Comparison of ENCODE assay signal across 12 cellular contexts in the genomic region with DNA sequence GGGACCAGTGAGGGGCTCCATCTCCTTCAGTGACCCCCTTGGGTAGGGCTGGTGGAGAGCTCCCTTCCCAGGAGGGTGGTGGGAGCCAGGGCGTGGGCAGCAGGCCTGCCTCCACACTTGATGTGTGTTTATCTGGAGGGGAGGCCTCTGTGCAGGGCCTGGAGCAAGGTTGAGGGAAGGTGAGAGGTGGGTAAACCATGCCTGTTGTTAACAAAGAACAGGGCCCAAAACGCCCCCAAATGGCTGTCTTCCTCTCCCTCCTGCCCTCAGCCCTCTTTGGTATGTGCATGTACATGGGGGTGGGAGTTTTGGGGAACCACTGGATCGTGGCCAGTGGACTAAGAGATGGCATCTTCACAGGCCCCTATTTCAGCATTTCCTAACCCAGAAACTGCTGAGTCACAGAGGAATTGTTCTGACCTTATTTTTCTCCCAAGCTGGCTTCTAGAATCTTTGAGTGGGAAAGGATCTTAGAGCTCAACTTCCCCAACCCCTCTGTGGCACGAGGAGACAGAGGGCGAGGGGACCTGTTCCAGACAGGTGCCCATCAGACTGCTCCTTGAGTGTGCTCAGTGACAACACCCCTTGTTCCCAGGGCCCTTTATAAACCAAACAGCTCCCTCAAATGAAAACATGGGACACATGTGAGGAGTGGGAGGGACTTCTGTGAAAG. TPM values are rescaled to one million over a fixed set of nuclear protein-coding genes. Genes with fewer than 3 reads are reported as not detected.
DNase-seq lines count a peak whose midpoint lies in the region; ATAC-seq, FAIRE-seq and TF ChIP-seq lines count a peak whose summit lies in the region.
"Had no signal": no experiment of that assay in that cellular context is flagged by ENCODE, and none has a peak within 500 bp of the region (broad histone marks: within the 10 kb centered on the region; RNA-seq: fewer than 3 reads in every experiment).

No MANE protein-coding gene starts in this region.

- DNase-seq in heart left ventricle = peak in 2 of 5 donors; percentile 25 to 47
- DNase-seq in Right ventricle myocardium superior = no peak
- DNase-seq in K562 (ENCODE audit: extremely low read depth in 1 of 4, low spot score in 3 of 4) = peak in 2 of 4 experiments; percentile 38 to 66
- no peak for DNase-seq in upper lobe of right lung
- no peak for DNase-seq in NCI-H345 treated with DMSO at 0.1 percent for 48 hours (lab: John Stamatoyannopoulos, UW; ENCODE audit: unreplicated experiment)
- DNase-seq in Kasumi-1 (lab: John Stamatoyannopoulos, UW) = no peak
- DNase-seq in GM10266 (ENCODE audit: extremely low spot score) = no peak
- DNase-seq: activated CD8-positive, alpha-beta T cell treated with anti-CD3 and anti-CD28 coated beads, Interleukin-2, amount 10 ng/mL, durations not matched to agents 7 days and 5 days; DMS 273 treated with DMSO at 0.1 percent for 48 hours; NCI-H774; stimulated activated naive CD4-positive, alpha-beta T cell treated with Interleukin-2 at 50 U/mL for 16 hours had no signal

- H2AFZ ChIP-seq in K562 (ENCODE audit: low read depth, low read length) = 0 out of 2 replicates have a peak overlapping the region, but pooled peaks have one; percentile 11

- H3K9me3 ChIP-seq in heart left ventricle = no peaks in the 10 kb centered on the region
- H3K9me3 ChIP-seq in K562 (replicated peaks; ENCODE audit: control insufficient read depth, insufficient read depth, low read depth, low read length) = no peaks in the 10 kb centered on the region
- H3K9me3 ChIP-seq in muscle layer of colon (ENCODE audit: low read length) = no peaks in the 10 kb centered on the region
- no peaks in the 10 kb centered on the region for H3K9me3 ChIP-seq in upper lobe of right lung

- H3K4me2 ChIP-seq in K562 (ENCODE audit: insufficient read depth, low read length) = peak overlapping the region; percentile 94

- 65 to 79% (median 69%) methylated on average over 5 of the region's 5 CpGs for WGBS in heart left ventricle, 4 donors
- 17% methylated on average over 4 of the region's 5 CpGs for WGBS in K562 (ENCODE audit: insufficient coverage, low coverage, missing lambda C conversion rate)

- H3K27ac ChIP-seq in heart left ventricle = peak overlapping the region in 11 of 12 donors; percentile 22 to 80 (median 48)
- peak overlapping the region; percentile 92 for H3K27ac ChIP-seq in K562 (ENCODE audit: extremely low read depth, low read depth, low read length)
- H3K27ac ChIP-seq in muscle layer of colon (ENCODE audit: low read depth, low read length) = peak overlapping the region; percentile 43
- H3K27ac ChIP-seq in upper lobe of right lung = peak overlapping the region; percentile 52

- no peak overlapping the region for H3K4me3 ChIP-seq in heart left ventricle
- no peak overlapping the region for H3K4me3 ChIP-seq in K562
- H3K4me3 ChIP-seq in muscle layer of colon (ENCODE audit: low read depth in 1 of 2, low read length in 2 of 2) = no peak overlapping the region
- no peak overlapping the region for H3K4me3 ChIP-seq in upper lobe of right lung

- TF ChIP-seq CTCF in heart left ventricle (IDR thresholded peaks at IDR 0.05) (no peak), K562 (IDR thresholded peaks at IDR 0.05 in 2 of 3, conservative IDR thresholded peaks at IDR 0.05 in 1 of 3; ENCODE audit: insufficient read depth in 2 of 3, low read depth in 1 of 3, low read length in 3 of 3) (no peak), upper lobe of right lung (IDR thresholded peaks at IDR 0.05) (no peak), GM10266 (IDR thresholded peaks at IDR 0.05; ENCODE audit: control insufficient read depth, insufficient read depth, low read depth, missing control alignments) (no peak)

- intact Hi-C loops in heart left ventricle (cut with DNase I) (loop anchor here in 6 of 10 donors (5.0 to 10.0 kb wide), 3 partner anchors 41 to 61 kb away; partner anchors contain the start of gene HDAC7 (in 1 of the 6)), Right ventricle myocardium superior (cut with DNase I) (loop anchor here (2.0 to 5.0 kb wide), 2 partner anchors 60 to 61 kb away; no protein-coding TSS in a partner anchor), K562 (cut with micrococcal nuclease) (no loop called here), upper lobe of right lung (cut with DNase I) (loop anchor here (5.0 kb wide), 1 partner anchor 59 kb away; no protein-coding TSS in a partner anchor)

- peak; percentile 46 for FAIRE-seq in K562 (lab: Jason Lieb, UNC)

- peaks cover 72% of the 10 kb centered on the region for H3K79me2 ChIP-seq in K562 (ENCODE audit: control insufficient read depth, insufficient read depth, low read length)

- TF ChIP-seq POLR2A in heart left ventricle (IDR thresholded peaks at IDR 0.05) (no peak), K562 (conservative IDR thresholded peaks at IDR 0.05) (no peak)

- ATAC-seq in heart left ventricle (no peak), Right ventricle myocardium superior (ENCODE audit: poor library complexity) (no peak), K562 (no peak), upper lobe of right lung (no peak)
- ATAC-seq: activated CD8-positive, alpha-beta T cell treated with anti-CD3 and anti-CD28 coated beads, Interleukin-2, amount 10 ng/mL, durations not matched to agents 7 days and 5 days had no signal

- no peak for TF ChIP-seq EP300 in K562 (IDR thresholded peaks at IDR 0.05; ENCODE audit: low read length)

- no TSS peak for BruUV-seq in K562 (replicated peaks; lab: Mats Ljungman, UMichigan)

- in situ Hi-C loops in K562 (cut with MboI) = loop anchor here (10.0 kb wide), 1 partner anchor 62 kb away; no protein-coding TSS in a partner anchor

- peaks cover 0 to 13% (median 0%) of the 10 kb centered on the region in 9 donors for H3K36me3 ChIP-seq in heart left ventricle
- H3K36me3 ChIP-seq in K562 (ENCODE audit: control insufficient read depth, insufficient read depth, low read length) = peaks cover 31% of the 10 kb centered on the region; the same call in 2 of the 3 replicates
- peaks cover 6% of the 10 kb centered on the region for H3K36me3 ChIP-seq in muscle layer of colon (ENCODE audit: insufficient read depth, low read length)
- H3K36me3 ChIP-seq in upper lobe of right lung = peaks cover 3% of the 10 kb centered on the region

- peaks cover 5% of the 10 kb centered on the region for H3K9me1 ChIP-seq in K562 (ENCODE audit: control insufficient read depth, insufficient read depth, low read length)

- CTCF ChIA-PET in K562 (lab: Yijun Ruan, JAX; ENCODE audit: low intra/inter-chr PET ratio) = interaction anchor here (0.6 to 4.5 kb wide), 4 partner anchors 33 to 66 kb away, joined by 3 to 42 read pairs (median 7); no protein-coding TSS in a partner anchor

- H3K4me1 ChIP-seq in heart left ventricle (peaks cover 3 to 75% (median 60%) of the 10 kb centered on the region in 12 donors), K562 (replicated peaks in 1 of 2; ENCODE audit: control insufficient read depth in 2 of 2, insufficient read depth in 2 of 2, low read length in 2 of 2) (peaks cover 54 to 65% of the 10 kb centered on the region in 2 experiments), muscle layer of colon (ENCODE audit: insufficient read depth, low read length) (peaks cover 63% of the 10 kb centered on the region), upper lobe of right lung (peaks cover 53% of the 10 kb centered on the region)

- TF ChIP-seq RAD21 in K562 (CRISPR knock-in tag; conservative IDR thresholded peaks at IDR 0.05 in 1 of 2, IDR thresholded peaks at IDR 0.05 in 1 of 2) = no peak

- no peaks in the 10 kb centered on the region for H3K27me3 ChIP-seq in heart left ventricle
- H3K27me3 ChIP-seq in K562 (ENCODE audit: control insufficient read depth in 2 of 2, insufficient read depth in 2 of 2, low read length in 2 of 2) = no peaks in the 10 kb centered on the region
- no peaks in the 10 kb centered on the region for H3K27me3 ChIP-seq in muscle layer of colon (ENCODE audit: control insufficient read depth in 1 of 2, insufficient read depth in 2 of 2, low read length in 2 of 2)
- no peaks in the 10 kb centered on the region for H3K27me3 ChIP-seq in upper lobe of right lung

- H3K9ac ChIP-seq in K562 (ENCODE audit: insufficient read depth in 1 of 2, low read depth in 2 of 2, low read length in 2 of 2) (peak overlapping the region; percentile 84 to 88), muscle layer of colon (ENCODE audit: low read length) (no peak overlapping the region)

- peaks cover 13% of the 10 kb centered on the region; the same call in 1 of the 2 replicates for H4K20me1 ChIP-seq in K562 (replicated peaks; ENCODE audit: control insufficient read depth, insufficient read depth, low read length)

- POLR2A ChIA-PET in K562 (lab: Yijun Ruan, JAX) = interaction anchor here (0.7 to 5.4 kb wide), 14 partner anchors 8 to 70 kb away, joined by 3 to 38 read pairs (median 4); partner anchors contain the start of genes RAPGEF3 and RPAP3

RNA-seq across cellular contexts. Expression of gene SLC48A1, which starts 3.6 kb away (rescaled TPM):
- total RNA-seq in heart left ventricle = 10 to 100 TPM; 17.6 to 68.2 (median 23.9) TPM
- polyA plus RNA-seq in heart left ventricle = 10 to 100 TPM; 13.0 to 16.5 TPM
- total RNA-seq in Right ventricle myocardium superior = 26.8 TPM
- 18.5 and 36.8 TPM in 2 replicates for total RNA-seq in K562 (2011; cell fraction: chromatin; rRNA removed; ENCODE audit: low replicate concordance)
- 31.2 and 31.5 TPM in 2 replicates for total RNA-seq in K562 (2011; cell fraction: nucleolus; rRNA removed)
- 45.5 and 69.2 TPM in 2 replicates for total RNA-seq in K562 (2011; cell fraction: nucleoplasm; rRNA removed)
- total RNA-seq in K562 (2014; rRNA removed) = 16.3 and 25.4 TPM in 2 replicates
- total RNA-seq in K562 (2014; rRNA removed; fragmentation: Illumina TruSeq; extraction: Trizol) = 13.1 and 18.3 TPM in 2 replicates
- 16.1 and 16.2 TPM in 2 replicates for total RNA-seq in K562 (2015; rRNA removed; fragmentation: Illumina TruSeq; extraction: Trizol)
- total RNA-seq in K562 (2021) = 37.5 and 41.9 TPM in 2 replicates
- 10.7 and 15.7 TPM in 2 replicates for polyA plus RNA-seq in K562 (2011; rRNA removed)
- 16.7 and 26.0 TPM in 2 replicates for polyA plus RNA-seq in K562 (2011; cell fraction: cytosol; rRNA removed)
- polyA plus RNA-seq in K562 (2011; cell fraction: nucleus; rRNA removed) = 25.7 and 35.1 TPM in 2 replicates
- 22.2 and 44.4 TPM in 2 replicates for polyA plus RNA-seq in K562 (2012)
- polyA plus RNA-seq in K562 (2014; fragmentation: Illumina TruSeq; extraction: Trizol) = 28.6 and 30.4 TPM in 2 replicates
- 10 to 100 TPM; 23.5 to 26.9 TPM for polyA plus RNA-seq in K562 (2014; fragmentation: Nextera tagmentation; extraction: Ambion mirVana)
- 18.7 and 23.6 TPM in 2 replicates for polyA plus RNA-seq in K562 (2014; rRNA removed)
- polyA minus RNA-seq in K562 (2011; rRNA and poly(A)+ RNA removed) = 7.6 and 8.9 TPM in 2 replicates
- 14.8 and 17.6 TPM in 2 replicates for polyA minus RNA-seq in K562 (2011; cell fraction: cytosol; rRNA and poly(A)+ RNA removed)
- 6.9 and 11.6 TPM in 2 replicates for polyA minus RNA-seq in K562 (2011; cell fraction: nucleus; rRNA and poly(A)+ RNA removed)
- 40.9 TPM for total RNA-seq in upper lobe of right lung

RNA-seq across cellular contexts. Expression of gene RAPGEF3, which starts 17.9 kb away (rescaled TPM):
- total RNA-seq in heart left ventricle (10 to 100 TPM; 14.5 to 47.8 (median 23.9) TPM), Right ventricle myocardium superior (30.6 TPM), K562 (2014; rRNA removed) (0.45 and 0.78 TPM in 2 replicates), K562 (2014; rRNA removed; fragmentation: Illumina TruSeq; extraction: Trizol) (0.15 and 0.16 TPM in 2 replicates), K562 (2015; rRNA removed; fragmentation: Illumina TruSeq; extraction: Trizol) (0.15 and 0.33 TPM in 2 replicates), K562 (2021) (0.78 and 1.3 TPM in 2 replicates), upper lobe of right lung (69.6 TPM)
- polyA plus RNA-seq in heart left ventricle (10 to 100 TPM; 18.6 to 62.1 TPM), K562 (2011; rRNA removed) (0.38 and 0.61 TPM in 2 replicates), K562 (2014; fragmentation: Illumina TruSeq; extraction: Trizol) (0.37 and 0.43 TPM in 2 replicates), K562 (2014; fragmentation: Nextera tagmentation; extraction: Ambion mirVana) (under 1 TPM in 1 of 2 experiments, not detected in 1; 0.03 TPM), K562 (2014; rRNA removed) (0.44 and 1.1 TPM in 2 replicates)
- total RNA-seq in K562 (2011; cell fraction: chromatin; rRNA removed; ENCODE audit: low replicate concordance) = 1.5 and 4.3 TPM in 2 replicates
- total RNA-seq in K562 (2011; cell fraction: nucleolus; rRNA removed) = 2.2 and 2.3 TPM in 2 replicates
- 1.7 and 2.3 TPM in 2 replicates for total RNA-seq in K562 (2011; cell fraction: nucleoplasm; rRNA removed)
- polyA plus RNA-seq in K562 (2011; cell fraction: cytosol; rRNA removed) = 0.49 and 0.50 TPM in 2 replicates
- polyA plus RNA-seq in K562 (2011; cell fraction: nucleus; rRNA removed) = 2.9 and 5.0 TPM in 2 replicates
- polyA plus RNA-seq in K562 (2012) = 0.76 and 2.1 TPM in 2 replicates
- polyA minus RNA-seq in K562 (2011; rRNA and poly(A)+ RNA removed) = 0.60 and 0.78 TPM in 2 replicates
- not detected in 2 replicates for polyA minus RNA-seq in K562 (2011; cell fraction: cytosol; rRNA and poly(A)+ RNA removed)
- polyA minus RNA-seq in K562 (2011; cell fraction: nucleus; rRNA and poly(A)+ RNA removed) = 1.3 and 3.3 TPM in 2 replicates

RNA-seq across cellular contexts. Expression of gene HDAC7, which starts 43.1 kb away (rescaled TPM):
- total RNA-seq in heart left ventricle (10 to 100 TPM; 27.4 to 63.0 (median 38.6) TPM), Right ventricle myocardium superior (35.9 TPM), K562 (2014; rRNA removed) (38.4 and 57.4 TPM in 2 replicates), K562 (2014; rRNA removed; fragmentation: Illumina TruSeq; extraction: Trizol) (22.2 and 30.2 TPM in 2 replicates), K562 (2015; rRNA removed; fragmentation: Illumina TruSeq; extraction: Trizol) (26.7 and 28.2 TPM in 2 replicates), K562 (2021) (119 and 129 TPM in 2 replicates), upper lobe of right lung (135 TPM)
- polyA plus RNA-seq in heart left ventricle (10 to 100 TPM; 42.2 to 43.9 TPM), K562 (2011; rRNA removed) (31.1 and 33.7 TPM in 2 replicates), K562 (2014; fragmentation: Illumina TruSeq; extraction: Trizol) (71.9 and 82.7 TPM in 2 replicates), K562 (2014; fragmentation: Nextera tagmentation; extraction: Ambion mirVana) (1 to 10 TPM; 2.5 to 3.8 TPM), K562 (2014; rRNA removed) (78.0 and 82.7 TPM in 2 replicates)
- total RNA-seq in K562 (2011; cell fraction: chromatin; rRNA removed; ENCODE audit: low replicate concordance) = 123 and 300 TPM in 2 replicates
- total RNA-seq in K562 (2011; cell fraction: nucleolus; rRNA removed) = 143 and 147 TPM in 2 replicates
- 123 and 161 TPM in 2 replicates for total RNA-seq in K562 (2011; cell fraction: nucleoplasm; rRNA removed)
- polyA plus RNA-seq in K562 (2011; cell fraction: cytosol; rRNA removed) = 20.6 and 43.9 TPM in 2 replicates
- polyA plus RNA-seq in K562 (2011; cell fraction: nucleus; rRNA removed) = 215 and 430 TPM in 2 replicates
- polyA plus RNA-seq in K562 (2012) = 67.8 and 112 TPM in 2 replicates
- polyA minus RNA-seq in K562 (2011; rRNA and poly(A)+ RNA removed) = 8.5 and 12.0 TPM in 2 replicates
- polyA minus RNA-seq in K562 (2011; cell fraction: cytosol; rRNA and poly(A)+ RNA removed) = 28.2 and 32.6 TPM in 2 replicates
- polyA minus RNA-seq in K562 (2011; cell fraction: nucleus; rRNA and poly(A)+ RNA removed) = 41.2 and 50.1 TPM in 2 replicates

RNA-seq across cellular contexts. Expression of gene ENDOU, which starts 51.3 kb away (rescaled TPM):
- total RNA-seq in heart left ventricle (1 to 10 TPM in 1 of 9 donors, under 1 TPM in 4, not detected in 4; 0.12 to 2.5 (median 0.27) TPM), Right ventricle myocardium superior (0.11 TPM), K562 (2014; rRNA removed) (0.04 TPM in 1 of 2 replicates, not detected in the other), K562 (2014; rRNA removed; fragmentation: Illumina TruSeq; extraction: Trizol) (not detected in 2 replicates), K562 (2015; rRNA removed; fragmentation: Illumina TruSeq; extraction: Trizol) (not detected in 2 replicates), K562 (2021) (not detected in 2 replicates), upper lobe of right lung (0.32 TPM)
- polyA plus RNA-seq in heart left ventricle (under 1 TPM; 0.08 to 0.42 TPM), K562 (2011; rRNA removed) (0.03 TPM in 1 of 2 replicates, not detected in the other), K562 (2014; fragmentation: Illumina TruSeq; extraction: Trizol) (not detected in 2 replicates), K562 (2014; fragmentation: Nextera tagmentation; extraction: Ambion mirVana) (not detected), K562 (2014; rRNA removed) (not detected in 2 replicates)
- total RNA-seq in K562 (2011; cell fraction: chromatin; rRNA removed; ENCODE audit: low replicate concordance) = not detected in 2 replicates
- not detected in 2 replicates for total RNA-seq in K562 (2011; cell fraction: nucleolus; rRNA removed)
- not detected in 2 replicates for total RNA-seq in K562 (2011; cell fraction: nucleoplasm; rRNA removed)
- polyA plus RNA-seq in K562 (2011; cell fraction: cytosol; rRNA removed) = 0.04 TPM in 1 of 2 replicates, not detected in the other
- polyA plus RNA-seq in K562 (2011; cell fraction: nucleus; rRNA removed) = 0.16 TPM in 1 of 2 replicates, not detected in the other
- 0.17 TPM in 1 of 2 replicates, not detected in the other for polyA plus RNA-seq in K562 (2012)
- 0.12 TPM in 1 of 2 replicates, not detected in the other for polyA minus RNA-seq in K562 (2011; rRNA and poly(A)+ RNA removed)
- polyA minus RNA-seq in K562 (2011; cell fraction: cytosol; rRNA and poly(A)+ RNA removed) = not detected in 2 replicates
- not detected in 2 replicates for polyA minus RNA-seq in K562 (2011; cell fraction: nucleus; rRNA and poly(A)+ RNA removed)
- total RNA-seq: activated CD8-positive, alpha-beta T cell treated with anti-CD3 and anti-CD28 coated beads, Interleukin-2, amount 10 ng/mL, durations not matched to agents 7 days and 5 days had no signal
